Comparison of ENCODE assay signal across 16 cellular contexts in the genomic region with DNA sequence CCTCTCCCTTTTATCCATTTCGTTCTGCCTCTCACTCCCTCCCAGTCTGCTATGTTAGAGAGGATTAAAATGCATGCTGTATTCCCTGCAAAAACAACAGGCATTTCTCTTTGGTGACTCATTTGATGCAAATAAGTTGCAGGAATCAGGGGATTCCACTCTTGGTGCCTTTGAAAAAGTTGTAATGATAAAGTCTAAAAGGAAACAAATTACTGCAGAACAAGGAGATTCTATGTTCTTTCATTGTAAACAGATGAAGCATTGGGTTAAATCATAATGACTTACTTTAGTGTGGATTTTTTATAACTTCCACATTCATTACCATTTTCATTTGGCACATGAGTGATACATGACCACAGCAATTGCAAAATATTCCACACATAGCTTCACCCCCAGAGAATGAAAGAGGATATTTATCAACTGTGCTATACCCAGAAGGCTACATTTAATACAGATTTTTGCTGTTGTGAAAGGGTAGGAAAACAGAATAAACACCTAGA. TPM values are rescaled to one million over a fixed set of nuclear protein-coding genes. Genes with fewer than 3 reads are reported as not detected.
A peak's percentile ranks its signal among the peaks of the same experiment; 100 is the strongest.
DNase-seq lines count a peak whose midpoint lies in the region; TF ChIP-seq lines count a peak whose summit lies in the region.
"Had no signal": no experiment of that assay in that cellular context is flagged by ENCODE, and none has a peak within 500 bp of the region (broad histone marks: within the 10 kb centered on the region; RNA-seq: fewer than 3 reads in every experiment).

No MANE protein-coding gene starts in this region.

- no peak overlapping the region for H3K14ac ChIP-seq in mesenchymal stem cell (ENCODE audit: low read length in 2 of 2)

- H3K9ac ChIP-seq in mesenchymal stem cell (ENCODE audit: low read length) = no peak overlapping the region

- no peak overlapping the region for H2BK12ac ChIP-seq in mesenchymal stem cell (ENCODE audit: low read length in 2 of 2)

- no CpG with 5 or more reads among the region's 1 CpG for whole genome bisulfite sequencing in mesenchymal stem cell

- H3K27ac ChIP-seq in mesenchymal stem cell (ENCODE audit: low read length, poor library complexity, severe bottlenecking) = peak overlapping the region; percentile 26
- H3K27ac ChIP-seq in effector memory CD4-positive, alpha-beta T cell (ENCODE audit: insufficient read depth, low read length, poor library complexity, severe bottlenecking) = no peak overlapping the region
- H3K27ac ChIP-seq: thoracic aorta had no signal

- H3K9me3 ChIP-seq in mesenchymal stem cell (ENCODE audit: control insufficient read depth, low read length) = no peaks in the 10 kb centered on the region
- no peaks in the 10 kb centered on the region for H3K9me3 ChIP-seq in effector memory CD4-positive, alpha-beta T cell (ENCODE audit: control insufficient read depth, low read length)
- H3K9me3 ChIP-seq: thoracic aorta had no signal

- H2BK5ac ChIP-seq in mesenchymal stem cell (ENCODE audit: low read depth, low read length, poor library complexity, severe bottlenecking) = no peak overlapping the region

- no peak overlapping the region for H2BK120ac ChIP-seq in mesenchymal stem cell (ENCODE audit: low read depth, low read length)

- no peaks in the 10 kb centered on the region for H3K36me3 ChIP-seq in mesenchymal stem cell (ENCODE audit: control insufficient read depth in 1 of 2, insufficient read depth in 2 of 2, low read depth in 1 of 2, low read length in 2 of 2)
- H3K36me3 ChIP-seq in H7 (replicated peaks; ENCODE audit: control insufficient read depth, insufficient read depth, low read length) = no peaks in the 10 kb centered on the region
- no peaks in the 10 kb centered on the region for H3K36me3 ChIP-seq in effector memory CD4-positive, alpha-beta T cell (ENCODE audit: control insufficient read depth, insufficient read depth, low read length)
- H3K36me3 ChIP-seq: thoracic aorta had no signal

- H3K18ac ChIP-seq in mesenchymal stem cell (ENCODE audit: low read depth in 1 of 2, low read length in 2 of 2) = no peak overlapping the region

- no peak overlapping the region for H3K23ac ChIP-seq in mesenchymal stem cell (ENCODE audit: low read length in 2 of 2)

- H4K91ac ChIP-seq in mesenchymal stem cell (ENCODE audit: low read length) = no peak overlapping the region

- H3K4me2 ChIP-seq in mesenchymal stem cell (ENCODE audit: low read length, poor library complexity, severe bottlenecking) = no peak overlapping the region

- peaks cover 2% of the 10 kb centered on the region for H3K4me1 ChIP-seq in mesenchymal stem cell (ENCODE audit: control insufficient read depth, insufficient read depth, low read depth, low read length)
- H3K4me1 ChIP-seq in effector memory CD4-positive, alpha-beta T cell (ENCODE audit: control insufficient read depth, insufficient read depth, low read length, poor library complexity, severe bottlenecking) = no peaks in the 10 kb centered on the region

- DNase-seq in EL = peak; percentile 70
- DNase-seq in NB4 (ENCODE audit: low read depth) = peak; percentile 29
- peak; percentile 43 to 50 for DNase-seq in cardiac fibroblast (ENCODE audit: low read depth in 2 of 2)
- DNase-seq in mesenchymal stem cell = peak; percentile 77
- DNase-seq in H7 = no peak
- no peak for DNase-seq in NCI-H1694 treated with DMSO at 0.1 percent for 48 hours (lab: John Stamatoyannopoulos, UW)
- DNase-seq in effector memory CD4-positive, alpha-beta T cell = no peak
- DNase-seq in DMS79 treated with DMSO at 0.1 percent for 48 hours (lab: John Stamatoyannopoulos, UW) = no peak
- DNase-seq: activated CD4-positive, alpha-beta T cell treated with anti-CD3 and anti-CD28 coated beads, Interleukin-2, amount 50 U/mL, for 4 hours; activated gamma-delta T cell; CD4-positive, CD25-positive, alpha-beta regulatory T cell; kidney; RPMI8226; T1000 had no signal

- TF ChIP-seq POLR2A in NB4 (IDR thresholded peaks at IDR 0.05; ENCODE audit: extremely low read depth, insufficient read length) = no peak

- no peak overlapping the region for H2AK5ac ChIP-seq in mesenchymal stem cell (ENCODE audit: low read length, severe bottlenecking)

- H2BK15ac ChIP-seq in mesenchymal stem cell (ENCODE audit: low read depth, poor library complexity, severe bottlenecking) = no peak overlapping the region

- TF ChIP-seq CTCF in NB4 (IDR thresholded peaks at IDR 0.05; ENCODE audit: low read depth, low read length) (no peak), cardiac fibroblast (IDR thresholded peaks at IDR 0.05; ENCODE audit: low read depth, low read length) (no peak)

- no peak overlapping the region for H3K4me3 ChIP-seq in NB4 (ENCODE audit: low read depth, low read length)
- H3K4me3 ChIP-seq in cardiac fibroblast (replicated peaks in 1 of 2; ENCODE audit: low read depth in 2 of 2, low read length in 2 of 2) = no peak overlapping the region
- no peak overlapping the region for H3K4me3 ChIP-seq in mesenchymal stem cell (ENCODE audit: insufficient read depth in 1 of 2, low read depth in 1 of 2, low read length in 2 of 2)
- H3K4me3 ChIP-seq in H7 (ENCODE audit: insufficient read depth, low read depth, low read length) = no peak overlapping the region
- no peak overlapping the region for H3K4me3 ChIP-seq in effector memory CD4-positive, alpha-beta T cell (ENCODE audit: insufficient read depth, low read depth, low read length, poor library complexity, severe bottlenecking)
- H3K4me3 ChIP-seq: skin epidermis, thoracic aorta had no signal

- H3K27me3 ChIP-seq in mesenchymal stem cell (ENCODE audit: control insufficient read depth in 1 of 2, insufficient read depth in 1 of 2, low read length in 2 of 2) (no peaks in the 10 kb centered on the region), H7 (ENCODE audit: control insufficient read depth, insufficient read depth, low read length) (no peaks in the 10 kb centered on the region)
- H3K27me3 ChIP-seq in effector memory CD4-positive, alpha-beta T cell (replicated peaks; ENCODE audit: control insufficient read depth, insufficient read depth, low read length, poor library complexity, severe bottlenecking) = no peaks in the 10 kb centered on the region

- H4K8ac ChIP-seq in mesenchymal stem cell (ENCODE audit: low read length) = no peak overlapping the region

- H3K79me1 ChIP-seq in mesenchymal stem cell (replicated peaks; ENCODE audit: low read length, poor library complexity, severe bottlenecking) = peaks cover 13% of the 10 kb centered on the region

- H3K4ac ChIP-seq in mesenchymal stem cell (ENCODE audit: low read depth in 1 of 2, low read length in 2 of 2) = no peak overlapping the region

- no peak overlapping the region for H2AFZ ChIP-seq in mesenchymal stem cell (ENCODE audit: low read depth, low read length)

RNA-seq across cellular contexts. Expression of a gene that starts 33.4 kb away (rescaled TPM):
- 6.7 TPM for polyA plus RNA-seq in mesenchymal stem cell (2013, experiment 1 of 2)
- 5.9 TPM for polyA plus RNA-seq in mesenchymal stem cell (2013, experiment 2 of 2)
- total RNA-seq in H7 (2014; rRNA removed; shearing (Covaris generic)) = 21.7 and 29.5 TPM in 2 replicates

Comparison
In these comparisons a context has a peak if more than half of its experiments do, and no peak if none do; other contexts are left out.
1. DNase-seq: peak in EL (single experiment), NB4 (single experiment), cardiac fibroblast (2 of 2) and mesenchymal stem cell (single experiment); none in H7 (single experiment), NCI-H1694 treated with DMSO at 0.1 percent for 48 hours (single experiment), effector memory CD4-positive, alpha-beta T cell (0 of 3) and DMS79 treated with DMSO at 0.1 percent for 48 hours (single experiment).